ENCODE assay signal across 18 cellular contexts in the genomic region with DNA sequence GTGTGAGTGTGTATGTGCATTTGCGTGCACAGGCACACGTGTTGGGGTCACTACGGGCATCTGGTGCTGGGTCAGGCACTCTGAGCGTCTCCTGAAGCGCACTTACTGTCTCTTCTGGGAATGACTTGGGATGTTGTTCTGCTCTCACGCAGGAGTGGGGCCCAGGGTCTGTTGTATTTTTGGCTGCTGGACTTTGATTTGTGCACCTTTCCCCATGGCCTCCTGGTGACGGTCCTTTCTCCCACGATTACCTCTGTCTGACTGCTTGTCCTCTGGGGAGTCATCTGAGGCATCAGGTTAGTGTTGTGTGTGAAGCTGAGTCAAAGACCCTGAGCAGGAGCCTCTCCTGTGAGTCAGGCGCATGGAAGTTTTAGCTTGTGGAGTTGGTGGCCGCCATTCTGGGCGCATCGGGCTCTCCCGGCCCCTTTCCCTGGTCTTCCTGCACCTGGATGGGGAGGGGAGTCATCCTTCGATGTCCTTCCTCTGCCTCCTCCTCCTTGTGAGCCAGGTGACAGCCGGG.
A peak's percentile ranks its signal among the peaks of the same experiment; 100 is the strongest.
DNase-seq lines count a peak whose midpoint lies in the region; ATAC-seq, FAIRE-seq and TF ChIP-seq lines count a peak whose summit lies in the region.
"Had no signal": no experiment of that assay in that cellular context is flagged by ENCODE, and none has a peak within 500 bp of the region (broad histone marks: within the 10 kb centered on the region; RNA-seq: fewer than 3 reads in every experiment).

No MANE protein-coding gene starts in this region.

- 82% methylated on average over 15 of the region's 15 CpGs for WGBS in A549 (ENCODE audit: missing lambda C conversion rate)
- 89% methylated on average over 15 of the region's 15 CpGs; no CpG with 5 or more reads in 1 of the 2 experiments for WGBS in H1 (ENCODE audit: extremely low coverage in 1 of 2, insufficient coverage in 1 of 2, insufficient read length in 1 of 2, insufficient replicate concordance in 2 of 2, low coverage in 1 of 2, low lambda C conversion rate in 2 of 2, missing lambda C conversion rate in 1 of 2), 2 experiments

- FAIRE-seq in A549 (lab: Jason Lieb, UNC), result no peak
- no peak for FAIRE-seq in H1 (lab: Jason Lieb, UNC)

- no peak overlapping the region for H3K18ac ChIP-seq in H1 (ENCODE audit: extremely low read depth, low read length)

- ATAC-seq in A549 (no peak), GM19455 (IDR thresholded peaks at IDR 0.05; ENCODE audit: unreplicated experiment) (no peak), GM18858 (IDR thresholded peaks at IDR 0.05; ENCODE audit: unreplicated experiment) (no peak)
- ATAC-seq: activated CD8-positive, alpha-beta memory T cell treated with anti-CD3 and anti-CD28 coated beads, Interleukin-2, amount 10 ng/mL, durations not matched to agents 7 days and 5 days had no signal

- no peak overlapping the region for H4K5ac ChIP-seq in H1 (ENCODE audit: insufficient read length, low read depth, low read length)

- H3K27me3 ChIP-seq in Loucy (ENCODE audit: insufficient read depth, low read length, poor library complexity, severe bottlenecking) (no peaks in the 10 kb centered on the region), H1 (replicated peaks in 1 of 4; ENCODE audit: control insufficient read depth in 3 of 4, extremely low read depth in 1 of 4, insufficient read depth in 3 of 4, low read length in 3 of 4) (no peaks in the 10 kb centered on the region), osteoblast (ENCODE audit: insufficient read depth, low read length) (no peaks in the 10 kb centered on the region)
- H3K27me3 ChIP-seq: spleen, transverse colon had no signal

- no peak overlapping the region for H3K4ac ChIP-seq in H1 (replicated peaks; ENCODE audit: insufficient read length, low read depth, low read length)

- no peaks in the 10 kb centered on the region for H3K9me2 ChIP-seq in Loucy (replicated peaks; ENCODE audit: low read depth, low read length)

- H2BK5ac ChIP-seq in H1 (ENCODE audit: low read depth, low read length), result peak overlapping the region; percentile 27

- TF ChIP-seq EP300 in A549 (IDR thresholded peaks at IDR 0.05) (no peak), H1 (IDR thresholded peaks at IDR 0.05; ENCODE audit: borderline replicate concordance in 1 of 2, low read depth in 2 of 2, low read length in 2 of 2) (no peak)

- H4K8ac ChIP-seq in H1 (ENCODE audit: extremely low read depth, insufficient read depth, low read length), result no peak overlapping the region

- no peak overlapping the region for H3K23ac ChIP-seq in H1 (ENCODE audit: insufficient read length)

- H3K9me3 Mint-ChIP-seq in nephron progenitor cell, result no peaks in the 10 kb centered on the region
- H3K9me3 Mint-ChIP-seq: activated B cell treated with CpG ODN at 0.5 μM for 24 hours had no signal

- H3K79me2 ChIP-seq in Loucy (ENCODE audit: insufficient read depth, low read length) (peaks cover 100% of the 10 kb centered on the region), H1 (ENCODE audit: control insufficient read depth in 1 of 2, insufficient read depth in 2 of 2, low read length in 2 of 2) (peaks cover 0 to 35% of the 10 kb centered on the region in 2 experiments; a peak in 1 of 4 replicates), osteoblast (ENCODE audit: insufficient read depth, low read length) (peaks cover 99% of the 10 kb centered on the region)

- peaks cover 33% of the 10 kb centered on the region for H3K79me1 ChIP-seq in H1 (ENCODE audit: low read depth, low read length)

- TF ChIP-seq RAD21 in A549 (conservative IDR thresholded peaks at IDR 0.05 in 1 of 2, IDR thresholded peaks at IDR 0.05 in 1 of 2), result no peak
- no peak for TF ChIP-seq RAD21 in H1 (IDR thresholded peaks at IDR 0.05 in 1 of 2, conservative IDR thresholded peaks at IDR 0.05 in 1 of 2; ENCODE audit: low read depth in 2 of 2, low read length in 2 of 2)

- H2BK120ac ChIP-seq in H1 (replicated peaks; ENCODE audit: low read depth, low read length), result no peak overlapping the region

- H2AFZ ChIP-seq in Loucy (ENCODE audit: low read length) (no peak overlapping the region), H1 (ENCODE audit: low read length) (no peak overlapping the region), osteoblast (ENCODE audit: low read length) (no peak overlapping the region)

- no peak overlapping the region for H2BK12ac ChIP-seq in H1 (ENCODE audit: low read depth, low read length)

- CTCF ChIA-PET in A549 (lab: Yijun Ruan, JAX) (interaction anchor here (1.1 to 1.5 kb wide), 4 partner anchors 9 to 55 kb away, joined by 3 to 7 read pairs (median 4); no protein-coding TSS in a partner anchor), H1 (lab: Charles Lee; ENCODE audit: partially characterized antibody) (interaction anchor here (0.9 to 5.4 kb wide), 2 partner anchors 11 to 12 kb away, joined by 3 to 24 read pairs; no protein-coding TSS in a partner anchor)

- no peak overlapping the region for H3K56ac ChIP-seq in H1 (replicated peaks; ENCODE audit: insufficient read length, low read depth, low read length)

- H3K4me1 Mint-ChIP-seq in nephron progenitor cell, result peaks cover 30% of the 10 kb centered on the region

- H3K27ac ChIP-seq in A549 (peak overlapping the region in 1 of 2 experiments; percentile 97; a peak in 3 of 6 replicates), H1 (ENCODE audit: low read depth, low read length) (no peak overlapping the region), osteoblast (ENCODE audit: low read depth, low read length) (no peak overlapping the region)

- H3K14ac ChIP-seq in H1 (ENCODE audit: insufficient read length), result no peak overlapping the region

- no peaks in the 10 kb centered on the region for H3K36me3 Mint-ChIP-seq in nephron progenitor cell (ENCODE audit: low read depth)
- H3K36me3 Mint-ChIP-seq: activated CD8-positive, alpha-beta memory T cell treated with anti-CD3 and anti-CD28 coated beads, Interleukin-2, amount 10 ng/mL, durations not matched to agents 7 days and 5 days had no signal

- no peak for DNase-seq in A549 (ENCODE audit: low read depth in 1 of 2, low spot score in 1 of 2)
- DNase-seq in H1 (ENCODE audit: low read depth in 1 of 2, low spot score in 2 of 2), result no peak
- no peak for DNase-seq in nephron progenitor cell
- no peak for DNase-seq in osteoblast (ENCODE audit: insufficient read length, low spot score, missing footprints)
- no peak for DNase-seq in dedifferentiated amniotic fluid mesenchymal stem cell (ENCODE audit: extremely low spot score)
- DNase-seq: activated B cell treated with CpG ODN at 0.5 μM for 24 hours; activated CD8-positive, alpha-beta memory T cell treated with anti-CD3 and anti-CD28 coated beads, Interleukin-2, amount 10 ng/mL, durations not matched to agents 7 days and 5 days; activated effector memory CD4-positive, alpha-beta T cell treated with anti-CD3 and anti-CD28 coated beads, Interleukin-2, amount 50 U/mL, for 16 hours; amniotic stem cell; left cardiac atrium; NCI-H1930; NCI-H510A treated with DMSO at 0.1 percent for 48 hours; SHP77; spleen; transverse colon had no signal

- H3K4me1 ChIP-seq in A549 (peaks cover 48% of the 10 kb centered on the region), Loucy (ENCODE audit: insufficient read depth, low read length, poor library complexity, severe bottlenecking) (peaks cover 91% of the 10 kb centered on the region), H1 (replicated peaks in 1 of 4; ENCODE audit: control insufficient read depth in 3 of 4, insufficient read depth in 4 of 4, low read length in 3 of 4) (no peaks in the 10 kb centered on the region; a peak in 1 of 7 replicates), osteoblast (ENCODE audit: insufficient read depth, low read length) (peaks cover 21% of the 10 kb centered on the region)

- no peak overlapping the region for H2AK5ac ChIP-seq in H1 (ENCODE audit: low read depth, low read length)

- H4K20me1 ChIP-seq in Loucy (ENCODE audit: insufficient read depth, low read length, poor library complexity, severe bottlenecking) (peaks cover 42% of the 10 kb centered on the region), H1 (replicated peaks in 1 of 2; ENCODE audit: control insufficient read depth in 1 of 2, insufficient read depth in 2 of 2, low read length in 2 of 2) (peaks cover 6 to 12% of the 10 kb centered on the region in 2 experiments), osteoblast (ENCODE audit: insufficient read depth, low read length) (peaks cover 95% of the 10 kb centered on the region)

- no peak overlapping the region for H3K4me3 Mint-ChIP-seq in nephron progenitor cell
- H3K4me3 Mint-ChIP-seq: activated B cell treated with CpG ODN at 0.5 μM for 24 hours; activated CD8-positive, alpha-beta memory T cell treated with anti-CD3 and anti-CD28 coated beads, Interleukin-2, amount 10 ng/mL, durations not matched to agents 7 days and 5 days had no signal

- H3K9me3 ChIP-seq in A549, result no peaks in the 10 kb centered on the region
- no peaks in the 10 kb centered on the region for H3K9me3 ChIP-seq in Loucy (ENCODE audit: insufficient read depth, low read depth, low read length)
- no peaks in the 10 kb centered on the region for H3K9me3 ChIP-seq in H1 (ENCODE audit: insufficient read depth in 2 of 2, low read depth in 1 of 2, low read length in 1 of 2)
- H3K9me3 ChIP-seq in osteoblast (ENCODE audit: low read depth, low read length), result no peaks in the 10 kb centered on the region
- H3K9me3 ChIP-seq: spleen, transverse colon had no signal

- no peak for TF ChIP-seq CTCF in A549 (IDR thresholded peaks at IDR 0.05)
- TF ChIP-seq CTCF in Loucy (conservative IDR thresholded peaks at IDR 0.05; ENCODE audit: low read length), result no peak
- no peak for TF ChIP-seq CTCF in H1 (IDR thresholded peaks at IDR 0.05; ENCODE audit: control extremely low read depth in 1 of 3, insufficient read depth in 1 of 3, low read depth in 1 of 3, low read length in 3 of 3)
- TF ChIP-seq CTCF in nephron progenitor cell (IDR thresholded peaks at IDR 0.05), result no peak
- TF ChIP-seq CTCF in osteoblast (IDR thresholded peaks at IDR 0.05; ENCODE audit: extremely low read depth, low read depth, low read length), result no peak

- H3K4me2 ChIP-seq in A549 (peak overlapping the region; percentile 5; the same call in 1 of the 3 replicates), Loucy (ENCODE audit: low read depth, low read length, poor library complexity, severe bottlenecking) (peak overlapping the region; percentile 96), H1 (ENCODE audit: insufficient read depth in 1 of 2, low read depth in 2 of 2, low read length in 2 of 2) (no peak overlapping the region), osteoblast (ENCODE audit: insufficient read depth, low read length) (no peak overlapping the region)

- H3K27me3 Mint-ChIP-seq in nephron progenitor cell (ENCODE audit: low read depth, poor library complexity), result no peaks in the 10 kb centered on the region
- H3K27me3 Mint-ChIP-seq: activated B cell treated with CpG ODN at 0.5 μM for 24 hours had no signal

- H3K4me3 ChIP-seq in A549, result no peak overlapping the region
- H3K4me3 ChIP-seq in Loucy (ENCODE audit: low read length, poor library complexity, severe bottlenecking), result peak overlapping the region; percentile 81
- H3K4me3 ChIP-seq in H1 (ENCODE audit: extremely low read depth in 1 of 4, insufficient read depth in 2 of 4, low read depth in 3 of 4, low read length in 4 of 4), result no peak overlapping the region
- H3K4me3 ChIP-seq in osteoblast (ENCODE audit: insufficient read depth, low read length), result no peak overlapping the region
- H3K4me3 ChIP-seq: spleen, transverse colon had no signal

- no peaks in the 10 kb centered on the region for H3F3A ChIP-seq in Loucy (ENCODE audit: low read depth)

- H2BK20ac ChIP-seq in H1 (ENCODE audit: low read length), result no peak overlapping the region

- no peaks in the 10 kb centered on the region; the same call in 1 of the 2 replicates for H3K23me2 ChIP-seq in H1 (ENCODE audit: low read depth, low read length)

- POLR2A ChIA-PET in A549 (lab: Yijun Ruan, JAX), result no interaction called here
- POLR2A ChIA-PET in H1 (lab: Charles Lee; ENCODE audit: partially characterized antibody), result no interaction called here

- H4K91ac ChIP-seq in H1 (replicated peaks; ENCODE audit: insufficient read length, low read length), result no peak overlapping the region

- H3K9ac ChIP-seq in Loucy (ENCODE audit: low read depth, low read length, poor library complexity, severe bottlenecking), result peak overlapping the region; percentile 58
- H3K9ac ChIP-seq in H1 (replicated peaks in 1 of 4; ENCODE audit: extremely low read depth in 1 of 4, low read depth in 3 of 4, low read length in 3 of 4), result no peak overlapping the region

- peak overlapping the region; percentile 94 for H3K27ac Mint-ChIP-seq in nephron progenitor cell
- H3K27ac Mint-ChIP-seq: activated B cell treated with CpG ODN at 0.5 μM for 24 hours; activated CD8-positive, alpha-beta memory T cell treated with anti-CD3 and anti-CD28 coated beads, Interleukin-2, amount 10 ng/mL, durations not matched to agents 7 days and 5 days had no signal

- TF ChIP-seq POLR2A in A549 (IDR thresholded peaks at IDR 0.05; ENCODE audit: low read length), result no peak
- TF ChIP-seq POLR2A in H1 (IDR thresholded peaks at IDR 0.05; ENCODE audit: control extremely low read depth in 1 of 2, low read depth in 2 of 2, low read length in 2 of 2), result no peak

- H2BK15ac ChIP-seq in H1 (ENCODE audit: low read length), result no peak overlapping the region

- no peaks in the 10 kb centered on the region for H3K36me3 ChIP-seq in Loucy (ENCODE audit: insufficient read depth, low read length)
- no peaks in the 10 kb centered on the region for H3K36me3 ChIP-seq in H1 (ENCODE audit: control insufficient read depth in 2 of 4, insufficient read depth in 4 of 4, low read length in 3 of 4)
- H3K36me3 ChIP-seq in osteoblast (ENCODE audit: insufficient read depth, low read length), result no peaks in the 10 kb centered on the region
- H3K36me3 ChIP-seq: transverse colon had no signal

Comparison
In these comparisons a context has a peak if more than half of its experiments do, and no peak if none do; other contexts are left out.
1. H3K4me2 ChIP-seq: peak in A549 (single experiment) and Loucy (single experiment); none in H1 (0 of 2) and osteoblast (single experiment).